1 cellular context compared by ENCODE assay signal in genomic region chr10:103651783-103652476, GRCh38.
TF ChIP-seq lines count a peak whose summit lies in the region.

No MANE protein-coding gene starts in this region.

TF ChIP-seq in WTC11, 78 proteins besides CTCF, POLR2A, EP300 and RAD21 (continued from another document):
- TF ChIP-seq, protein P1, sequence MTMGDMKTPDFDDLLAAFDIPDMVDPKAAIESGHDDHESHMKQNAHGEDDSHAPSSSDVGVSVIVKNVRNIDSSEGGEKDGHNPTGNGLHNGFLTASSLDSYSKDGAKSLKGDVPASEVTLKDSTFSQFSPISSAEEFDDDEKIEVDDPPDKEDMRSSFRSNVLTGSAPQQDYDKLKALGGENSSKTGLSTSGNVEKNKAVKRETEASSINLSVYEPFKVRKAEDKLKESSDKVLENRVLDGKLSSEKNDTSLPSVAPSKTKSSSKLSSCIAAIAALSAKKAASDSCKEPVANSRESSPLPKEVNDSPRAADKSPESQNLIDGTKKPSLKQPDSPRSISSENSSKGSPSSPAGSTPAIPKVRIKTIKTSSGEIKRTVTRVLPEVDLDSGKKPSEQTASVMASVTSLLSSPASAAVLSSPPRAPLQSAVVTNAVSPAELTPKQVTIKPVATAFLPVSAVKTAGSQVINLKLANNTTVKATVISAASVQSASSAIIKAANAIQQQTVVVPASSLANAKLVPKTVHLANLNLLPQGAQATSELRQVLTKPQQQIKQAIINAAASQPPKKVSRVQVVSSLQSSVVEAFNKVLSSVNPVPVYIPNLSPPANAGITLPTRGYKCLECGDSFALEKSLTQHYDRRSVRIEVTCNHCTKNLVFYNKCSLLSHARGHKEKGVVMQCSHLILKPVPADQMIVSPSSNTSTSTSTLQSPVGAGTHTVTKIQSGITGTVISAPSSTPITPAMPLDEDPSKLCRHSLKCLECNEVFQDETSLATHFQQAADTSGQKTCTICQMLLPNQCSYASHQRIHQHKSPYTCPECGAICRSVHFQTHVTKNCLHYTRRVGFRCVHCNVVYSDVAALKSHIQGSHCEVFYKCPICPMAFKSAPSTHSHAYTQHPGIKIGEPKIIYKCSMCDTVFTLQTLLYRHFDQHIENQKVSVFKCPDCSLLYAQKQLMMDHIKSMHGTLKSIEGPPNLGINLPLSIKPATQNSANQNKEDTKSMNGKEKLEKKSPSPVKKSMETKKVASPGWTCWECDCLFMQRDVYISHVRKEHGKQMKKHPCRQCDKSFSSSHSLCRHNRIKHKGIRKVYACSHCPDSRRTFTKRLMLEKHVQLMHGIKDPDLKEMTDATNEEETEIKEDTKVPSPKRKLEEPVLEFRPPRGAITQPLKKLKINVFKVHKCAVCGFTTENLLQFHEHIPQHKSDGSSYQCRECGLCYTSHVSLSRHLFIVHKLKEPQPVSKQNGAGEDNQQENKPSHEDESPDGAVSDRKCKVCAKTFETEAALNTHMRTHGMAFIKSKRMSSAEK (CRISPR knock-in tag; IDR thresholded peaks at IDR 0.05; ENCODE audit: borderline replicate concordance) = no peak
- no peak for TF ChIP-seq ZNF396 (CRISPR knock-in tag; IDR thresholded peaks at IDR 0.05; ENCODE audit: borderline replicate concordance)
- TF ChIP-seq, protein P2, sequence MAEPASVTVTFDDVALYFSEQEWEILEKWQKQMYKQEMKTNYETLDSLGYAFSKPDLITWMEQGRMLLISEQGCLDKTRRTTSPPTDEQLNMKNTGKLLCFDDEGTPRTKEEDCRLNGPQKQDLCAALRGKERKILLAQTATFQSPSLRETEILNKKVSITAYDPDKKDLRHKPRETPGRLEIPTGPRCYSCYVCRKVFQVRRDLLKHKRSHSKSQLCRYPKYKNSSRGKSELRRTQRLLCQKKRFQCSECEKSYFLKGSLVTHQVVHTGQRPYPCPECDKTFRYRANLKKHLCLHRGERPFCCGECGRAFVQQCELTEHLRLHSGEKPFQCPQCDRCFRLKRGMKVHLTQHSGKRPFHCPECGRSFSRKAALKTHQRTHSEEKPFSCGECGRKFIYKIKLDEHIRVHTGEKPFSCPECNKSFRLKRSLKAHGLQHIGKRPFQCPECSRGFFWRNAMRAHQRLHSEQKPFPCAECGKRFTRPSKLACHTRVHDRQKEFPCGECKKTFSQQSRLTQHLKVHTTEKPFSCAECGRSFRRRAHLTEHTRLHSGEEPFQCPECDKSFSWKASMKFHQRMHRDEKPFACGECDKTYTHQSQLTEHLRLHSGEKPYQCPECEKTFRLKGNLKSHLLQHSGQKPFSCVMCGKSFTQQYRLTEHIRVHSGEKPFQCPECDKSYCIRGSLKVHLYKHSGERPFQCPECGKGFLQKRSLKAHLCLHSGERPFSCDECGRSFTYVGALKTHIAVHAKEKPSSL (CRISPR knock-in tag; conservative IDR thresholded peaks at IDR 0.05) = no peak
- no peak for TF ChIP-seq HMGA2 (CRISPR knock-in tag; IDR thresholded peaks at IDR 0.05)
